ENCODE assay signal across 27 cellular contexts in the genomic region with DNA sequence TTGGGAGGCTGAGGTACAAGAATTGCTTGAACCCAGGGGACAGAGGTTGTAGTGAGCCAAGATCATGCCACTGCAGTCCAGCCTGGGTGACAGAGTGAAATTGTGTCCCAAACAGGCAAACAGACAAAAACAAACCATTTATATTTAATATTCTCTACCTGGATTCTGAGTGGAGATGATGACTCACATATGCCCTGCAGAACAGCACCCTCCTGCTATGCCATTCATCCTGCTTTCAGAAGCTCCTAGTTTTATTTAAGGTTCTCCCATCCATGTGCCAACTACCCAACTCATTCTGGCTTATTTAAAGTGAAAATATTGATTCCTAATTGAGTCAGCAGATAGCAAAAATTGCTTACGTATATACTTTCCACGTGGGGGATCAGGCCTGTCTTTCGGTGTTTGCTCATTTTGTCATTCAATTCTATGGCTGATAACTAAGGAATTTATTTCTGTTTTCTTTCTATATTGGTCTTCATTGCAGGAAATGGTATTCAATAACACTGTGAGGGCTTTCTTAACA.
"Had no signal": no experiment of that assay in that cellular context is flagged by ENCODE, and none has a peak within 500 bp of the region (broad histone marks: within the 10 kb centered on the region; RNA-seq: fewer than 3 reads in every experiment).

No MANE protein-coding gene starts in this region.

- H3K9me3 ChIP-seq: Peyer's patch, SJSA1 had no signal

- ATAC-seq: activated CD4-positive, CD25-positive, alpha-beta regulatory T cell treated with anti-CD3 and anti-CD28 coated beads, Interleukin-2, amount 50 U/mL, for 24 hours; activated CD8-positive, alpha-beta T cell treated with anti-CD3 and anti-CD28 coated beads for 36 hours; activated T-cell treated with anti-CD3 and anti-CD28 coated beads, Interleukin-2, amount 50 U/mL, for 72 hours; SK-N-SH treated with all-trans-retinoic acid at 6 μM for 48 hours had no signal

- H3K27me3 ChIP-seq: brain microvascular endothelial cell, Peyer's patch, SJSA1 had no signal

- H3K27ac ChIP-seq: brain microvascular endothelial cell, Peyer's patch, RWPE1, SJSA1 had no signal

- H3K36me3 ChIP-seq: brain microvascular endothelial cell, Peyer's patch, SJSA1 had no signal

- H3K4me3 ChIP-seq: Peyer's patch, SJSA1 had no signal

- H3K4me1 ChIP-seq: Peyer's patch had no signal

- DNase-seq: activated CD4-positive, alpha-beta T cell treated with anti-CD3 and anti-CD28 coated beads for 4 hours; activated CD8-positive, alpha-beta memory T cell treated with anti-CD3 and anti-CD28 coated beads, Interleukin-2, amount 50 U/mL, for 4 hours; activated CD8-positive, alpha-beta T cell treated with anti-CD3 and anti-CD28 coated beads for 36 hours; activated gamma-delta T cell treated with Interleukin-2 at 50 U/mL for 16 hours; activated naive CD4-positive, alpha-beta T cell treated with anti-CD3 and anti-CD28 coated beads, Interleukin-2, amount 10 ng/mL, durations not matched to agents 7 days and 5 days; activated naive CD8-positive, alpha-beta T cell treated with anti-CD3 and anti-CD28 coated beads for 36 hours; activated T-cell treated with anti-CD3 and anti-CD28 coated beads, Interleukin-2, amount 50 U/mL, for 72 hours; brain microvascular endothelial cell; cerebellar nuclear complex; NCI-H1092; NCI-H1417; NCI-H1930; NCI-H2107; NCI-H2171 treated with DMSO at 0.1 percent for 48 hours; NCI-H345; NCI-H510A; NCI-H526 treated with DMSO at 0.1 percent for 48 hours; NCI-H82; NK-92 treated with Interleukin-12 subunit alpha and Interleukin-12 subunit beta, amount 100 ng/mL, for 24 hours; OCI-M1; Peyer's patch; SHP77; SW 1271 had no signal
